Comparison of ENCODE assay signal across 2 cellular contexts in the genomic region with DNA sequence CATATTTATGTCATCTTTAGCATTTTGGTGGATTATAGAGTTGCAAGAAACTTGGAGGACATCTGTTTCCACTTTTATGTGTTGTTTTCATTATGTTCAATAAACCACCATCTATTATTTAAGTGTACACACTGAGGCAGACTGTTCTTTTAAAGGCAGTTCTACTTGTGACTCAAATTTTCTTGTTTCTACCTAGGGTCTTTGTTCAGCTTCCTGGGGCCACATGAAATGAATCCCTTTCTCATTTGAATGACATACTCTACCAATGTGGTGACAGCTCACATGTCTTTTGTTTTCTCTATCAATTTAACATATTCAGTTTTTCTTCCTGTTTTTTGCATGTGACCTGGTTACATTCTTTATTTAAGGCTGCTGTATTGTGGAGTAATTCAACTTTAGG.
TF ChIP-seq lines count a peak whose summit lies in the region.

No MANE protein-coding gene starts in this region.

TF ChIP-seq in GM12878, 131 proteins besides CTCF, POLR2A, EP300 and RAD21 (continued from another document):
- TF ChIP-seq PKNOX1 (IDR thresholded peaks at IDR 0.05): peak; percentile 23; the same call in 1 of the 2 replicates
TF ChIP-seq in GM12878: peak in this region for 1.

TF ChIP-seq in WTC11, 78 proteins besides CTCF, POLR2A, EP300 and RAD21 (continued from another document):
- no peak for TF ChIP-seq SMAD3 (CRISPR knock-in tag; IDR thresholded peaks at IDR 0.05; ENCODE audit: borderline replicate concordance)
- TF ChIP-seq OVOL2 (CRISPR knock-in tag; IDR thresholded peaks at IDR 0.05; ENCODE audit: borderline replicate concordance): no peak
- TF ChIP-seq ZBTB43 (CRISPR knock-in tag; IDR thresholded peaks at IDR 0.05): no peak
- no peak for TF ChIP-seq FOXK1 (CRISPR knock-in tag; IDR thresholded peaks at IDR 0.05)
- TF ChIP-seq, protein P1, sequence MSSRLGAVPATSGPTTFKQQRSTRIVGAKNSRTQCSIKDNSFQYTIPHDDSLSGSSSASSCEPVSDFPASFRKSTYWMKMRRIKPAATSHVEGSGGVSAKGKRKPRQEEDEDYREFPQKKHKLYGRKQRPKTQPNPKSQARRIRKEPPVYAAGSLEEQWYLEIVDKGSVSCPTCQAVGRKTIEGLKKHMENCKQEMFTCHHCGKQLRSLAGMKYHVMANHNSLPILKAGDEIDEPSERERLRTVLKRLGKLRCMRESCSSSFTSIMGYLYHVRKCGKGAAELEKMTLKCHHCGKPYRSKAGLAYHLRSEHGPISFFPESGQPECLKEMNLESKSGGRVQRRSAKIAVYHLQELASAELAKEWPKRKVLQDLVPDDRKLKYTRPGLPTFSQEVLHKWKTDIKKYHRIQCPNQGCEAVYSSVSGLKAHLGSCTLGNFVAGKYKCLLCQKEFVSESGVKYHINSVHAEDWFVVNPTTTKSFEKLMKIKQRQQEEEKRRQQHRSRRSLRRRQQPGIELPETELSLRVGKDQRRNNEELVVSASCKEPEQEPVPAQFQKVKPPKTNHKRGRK (CRISPR knock-in tag; IDR thresholded peaks at IDR 0.05; ENCODE audit: borderline replicate concordance): no peak
